8 cellular contexts compared by ENCODE assay signal in genomic region chr5:1597093-1597473, GRCh38.
DNase-seq lines count a peak whose midpoint lies in the region; ATAC-seq, FAIRE-seq and TF ChIP-seq lines count a peak whose summit lies in the region.
"Not testable (repeated sequence)": the region's sequence is repeated elsewhere in the genome, so short reads cannot be mapped to it uniquely, and the experiment has no call there.

No MANE protein-coding gene starts in this region.

- BruUV-seq in Panc1 (replicated peaks; lab: Mats Ljungman, UMichigan), result not testable (repeated sequence)

- FAIRE-seq in keratinocyte (lab: Jason Lieb, UNC), result not testable (repeated sequence)

- TF ChIP-seq CTCF in 22Rv1 (IDR thresholded peaks at IDR 0.05); Panc1 (IDR thresholded peaks at IDR 0.05); epithelial cell of proximal tubule (conservative IDR thresholded peaks at IDR 0.05; ENCODE audit: low read depth, low read length); keratinocyte (optimal IDR thresholded peaks at IDR 0.05 in 1 of 3, IDR thresholded peaks at IDR 0.05 in 1 of 3, conservative IDR thresholded peaks at IDR 0.05 in 1 of 3; ENCODE audit: extremely low read depth in 1 of 3, insufficient read depth in 2 of 3, low read length in 3 of 3); neural cell (IDR thresholded peaks at IDR 0.05; ENCODE audit: poor library complexity, severe bottlenecking): not testable (repeated sequence)

- dilution Hi-C loops in keratinocyte (cut with MboI; ENCODE audit: extremely low pct_ligation_motif_present, low sequenced_read_pairs), result not testable (repeated sequence)

- H3K4me1 ChIP-seq in Karpas-422 (ENCODE audit: low read length), result peaks cover 12% of the 10 kb centered on the region
- not testable (repeated sequence) for H3K4me1 ChIP-seq in Panc1 (ENCODE audit: control insufficient read depth, insufficient read depth, low read length); adipocyte (ENCODE audit: control insufficient read depth, insufficient read depth, low read length); keratinocyte (ENCODE audit: control insufficient read depth, extremely low read depth, insufficient read depth, low read length)

- not testable (repeated sequence) for H4K20me1 ChIP-seq in Karpas-422 (ENCODE audit: insufficient read depth, low read depth, low read length); keratinocyte (ENCODE audit: control insufficient read depth, extremely low read depth, insufficient read depth, low read length); neural cell (ENCODE audit: insufficient read depth)

- not testable (repeated sequence) for H3K36me3 ChIP-seq in Karpas-422 (ENCODE audit: insufficient read depth, low read length); Panc1 (ENCODE audit: control insufficient read depth, insufficient read depth, low read length); adipocyte (ENCODE audit: control insufficient read depth, insufficient read depth, low read length, severe bottlenecking); keratinocyte (ENCODE audit: control insufficient read depth in 2 of 2, extremely low read depth in 1 of 2, insufficient read depth in 2 of 2, low read length in 2 of 2); neural cell (ENCODE audit: insufficient read depth, low read length)

- intact Hi-C loops in Panc1 (cut with micrococcal nuclease; ENCODE audit: unreplicated experiment), result loop anchor here (10.0 kb wide), 1 partner anchor 48 kb away; no protein-coding TSS in a partner anchor

- H3K27me3 ChIP-seq in Karpas-422 (ENCODE audit: low read length); Panc1 (ENCODE audit: control insufficient read depth, insufficient read depth, low read length); adipocyte (replicated peaks; ENCODE audit: control insufficient read depth, insufficient read depth, low read length); keratinocyte (ENCODE audit: control insufficient read depth, extremely low read depth, insufficient read depth, low read length); neural cell (ENCODE audit: insufficient read depth, low read depth, low read length): not testable (repeated sequence)

- H3K9ac ChIP-seq in Karpas-422 (ENCODE audit: low read length); neural cell (ENCODE audit: low read length): not testable (repeated sequence)
- H3K9ac ChIP-seq in adipocyte (ENCODE audit: low read length), result peak overlapping the region; percentile 73
- H3K9ac ChIP-seq in keratinocyte (ENCODE audit: control insufficient read depth, extremely low read depth, insufficient read depth, low read length), result peak overlapping the region; percentile 37

- peak overlapping the region; percentile 32; the same call in 1 of the 2 replicates for H3K27ac ChIP-seq in 22Rv1
- not testable (repeated sequence) for H3K27ac ChIP-seq in Karpas-422 (ENCODE audit: low read length); Panc1 (ENCODE audit: low read length); keratinocyte (ENCODE audit: control insufficient read depth, insufficient read depth, low read length); neural cell (ENCODE audit: low read length)

- POLR2A ChIA-PET in Panc1 (lab: Charles Lee), result not testable (repeated sequence)

- not testable (repeated sequence) for H3K9me1 ChIP-seq in keratinocyte (ENCODE audit: control insufficient read depth, extremely low read depth, insufficient read depth, low read length)

- in situ Hi-C loops in Panc1 (cut with HindIII; ENCODE audit: low pct_unique_long_range_greater_than_20kb, low sequenced_read_pairs), result not testable (repeated sequence)

- ATAC-seq in Panc1, result not testable (repeated sequence)

- peak; percentile 13 for DNase-seq in EH (ENCODE audit: low read depth)
- peak; percentile 48 for DNase-seq in Karpas-422
- not testable (repeated sequence) for DNase-seq in Panc1 (ENCODE audit: low read depth, low spot score); adipocyte (ENCODE audit: low read depth); epithelial cell of proximal tubule (ENCODE audit: low read depth); keratinocyte (ENCODE audit: low read depth, low spot score)

- TF ChIP-seq RAD21 in neural cell (conservative IDR thresholded peaks at IDR 0.05), result not testable (repeated sequence)

- H3K79me2 ChIP-seq in Karpas-422 (ENCODE audit: low read length), result peaks cover 24% of the 10 kb centered on the region
- not testable (repeated sequence) for H3K79me2 ChIP-seq in keratinocyte (ENCODE audit: control insufficient read depth, insufficient read depth, low read length); neural cell (replicated peaks; ENCODE audit: insufficient read depth, low read length)

- not testable (repeated sequence) for H3K9me2 ChIP-seq in Karpas-422 (replicated peaks; ENCODE audit: insufficient read depth, low read length); neural cell (ENCODE audit: insufficient read depth, low read length)

- not testable (repeated sequence) for H2AFZ ChIP-seq in Karpas-422 (ENCODE audit: low read length); keratinocyte (ENCODE audit: control insufficient read depth, low read length); neural cell (ENCODE audit: low read depth, low read length)

- not testable (repeated sequence) for H3K4me2 ChIP-seq in Karpas-422 (ENCODE audit: low read depth, low read length, poor library complexity, severe bottlenecking); keratinocyte (ENCODE audit: control insufficient read depth, extremely low read depth, insufficient read depth, low read depth, low read length); neural cell (ENCODE audit: low read length)

- TF ChIP-seq EP300 in neural cell (conservative IDR thresholded peaks at IDR 0.05; ENCODE audit: poor library complexity, severe bottlenecking), result not testable (repeated sequence)

- not testable (repeated sequence) for H3K9me3 ChIP-seq in Karpas-422 (ENCODE audit: low read length); Panc1 (ENCODE audit: control insufficient read depth, insufficient read depth, low read depth, low read length); adipocyte (ENCODE audit: control insufficient read depth, low read length); keratinocyte (ENCODE audit: control insufficient read depth, low read depth, low read length); neural cell (ENCODE audit: low read length)

- H3F3A ChIP-seq in neural cell (ENCODE audit: insufficient read depth, low read length, poor library complexity, severe bottlenecking), result not testable (repeated sequence)

- H3K4me3 ChIP-seq in Karpas-422 (ENCODE audit: low read length) (peak overlapping the region; percentile 36; the same call in 1 of the 2 replicates), Panc1 (ENCODE audit: low read depth in 2 of 2, low read length in 2 of 2) (peak overlapping the region; percentile 9 to 43; a peak in 2 of 4 replicates), adipocyte (ENCODE audit: low read length) (peak overlapping the region; percentile 73), epithelial cell of proximal tubule (ENCODE audit: low read depth, low read length) (peak overlapping the region; percentile 45), keratinocyte (ENCODE audit: control insufficient read depth in 2 of 3, extremely low read depth in 1 of 3, insufficient read depth in 2 of 3, low read depth in 1 of 3, low read length in 3 of 3) (peak overlapping the region in 1 of 3 experiments; percentile 49), neural cell (ENCODE audit: low read length) (peak overlapping the region; percentile 41)

- CTCF ChIA-PET in Panc1 (lab: Charles Lee), result not testable (repeated sequence)
